Comparison of ENCODE assay signal across 12 cellular contexts in genomic region chr14:100679707-100680438, GRCh38. TPM values are rescaled to one million over a fixed set of nuclear protein-coding genes. Genes with fewer than 3 reads are reported as not detected.
A peak's percentile ranks its signal among the peaks of the same experiment; 100 is the strongest.
DNase-seq lines count a peak whose midpoint lies in the region; ATAC-seq and TF ChIP-seq lines count a peak whose summit lies in the region.
"Had no signal": no experiment of that assay in that cellular context is flagged by ENCODE, and none has a peak within 500 bp of the region (broad histone marks: within the 10 kb centered on the region; RNA-seq: fewer than 3 reads in every experiment).

No MANE protein-coding gene starts in this region.

- TF ChIP-seq POLR2A in ovary (IDR thresholded peaks at IDR 0.05), result peak; percentile 25

- H3K36me3 ChIP-seq in SJSA1 (no peaks in the 10 kb centered on the region), cardiac muscle cell (no peaks in the 10 kb centered on the region), ovary (no peaks in the 10 kb centered on the region)

- ATAC-seq in foreskin keratinocyte, result no peak

- TF ChIP-seq CTCF in AG10803 (conservative IDR thresholded peaks at IDR 0.05; ENCODE audit: low read length) (peak; percentile 52), cardiac muscle cell (IDR thresholded peaks at IDR 0.05; ENCODE audit: low read depth, low read length) (peak; percentile 27), ovary (IDR thresholded peaks at IDR 0.05) (peak in 2 of 3 donors; percentile 70 to 77), foreskin keratinocyte (conservative IDR thresholded peaks at IDR 0.05) (no peak)

- H3K4me3 ChIP-seq in AG10803 (ENCODE audit: low read length) (no peak overlapping the region), SJSA1 (no peak overlapping the region), cardiac muscle cell (no peak overlapping the region), ovary (no peak overlapping the region)

- 27 to 37% (median 35%) methylated on average over 16 of the region's 16 CpGs for WGBS in ovary, 3 donors

- peaks cover 41% of the 10 kb centered on the region for H3K4me1 ChIP-seq in SJSA1 (replicated peaks)
- peaks cover 19% of the 10 kb centered on the region for H3K4me1 ChIP-seq in cardiac muscle cell (ENCODE audit: low read depth)
- peaks cover 32% of the 10 kb centered on the region for H3K4me1 ChIP-seq in ovary (ENCODE audit: insufficient read depth)
- peaks cover 7% of the 10 kb centered on the region for H3K4me1 ChIP-seq in foreskin keratinocyte

- H3K27me3 ChIP-seq in SJSA1 (replicated peaks), result no peaks in the 10 kb centered on the region
- H3K27me3 ChIP-seq in cardiac muscle cell, result no peaks in the 10 kb centered on the region
- no peaks in the 10 kb centered on the region for H3K27me3 ChIP-seq in ovary
- H3K27me3 ChIP-seq in foreskin keratinocyte, result peaks cover 7% of the 10 kb centered on the region

- DNase-seq in AG10803 (ENCODE audit: low read depth), result peak; percentile 85
- peak; percentile 85 to 89 for DNase-seq in SJSA1 (ENCODE audit: low read depth in 1 of 2, low spot score in 2 of 2)
- peak; percentile 60 to 82 for DNase-seq in cardiac muscle cell (ENCODE audit: low read depth in 1 of 2, low spot score in 1 of 2)
- DNase-seq in ovary, result peak; percentile 85 to 94 (median 89)
- no peak for DNase-seq in occipital lobe (lab: John Stamatoyannopoulos, UW)
- DNase-seq in germinal center (ENCODE audit: low spot score), result no peak
- DNase-seq in D341Med (ENCODE audit: low spot score), result no peak
- DNase-seq in foreskin keratinocyte, result no peak
- DNase-seq: activated CD8-positive, alpha-beta memory T cell treated with anti-CD3 and anti-CD28 coated beads, Interleukin-2, amount 50 U/mL, for 48 hours; CD4-positive, alpha-beta memory T cell; effector CD4-positive, alpha-beta T cell; mesendoderm had no signal

- H3K9me3 ChIP-seq in SJSA1 (replicated peaks) (no peaks in the 10 kb centered on the region), cardiac muscle cell (ENCODE audit: low read depth) (no peaks in the 10 kb centered on the region), ovary (no peaks in the 10 kb centered on the region)

- peak overlapping the region; percentile 85 for H3K27ac ChIP-seq in SJSA1
- peak overlapping the region; percentile 65 for H3K27ac ChIP-seq in cardiac muscle cell
- H3K27ac ChIP-seq in ovary, result peak overlapping the region; percentile 75 to 92
- no peak overlapping the region for H3K27ac ChIP-seq in foreskin keratinocyte

- no peak for TF ChIP-seq EP300 in ovary (IDR thresholded peaks at IDR 0.05)

- intact Hi-C loops in ovary (cut with DNase I), result loop anchor here in 2 of 4 donors (2.0 to 5.0 kb wide), 2 partner anchors 29 to 147 kb away; partner anchors contain the start of gene MEG3 (in 1 of the 2)

RNA-seq across cellular contexts. Expression of gene DLK1, which starts 46.8 kb away (rescaled TPM):
- not detected in 2 replicates for total RNA-seq in SJSA1 (2014; rRNA removed; shearing (Covaris generic))
- total RNA-seq in cardiac muscle cell (24.0 and 28.8 TPM in 2 replicates), ovary (1,000 to 10,000 TPM in 2 of 7 donors, 100 to 1,000 TPM in 4, 10 to 100 TPM in 1; 67.0 to 1,875 (median 133) TPM), occipital lobe (0.31 TPM), foreskin keratinocyte (not detected in 2 replicates)
- polyA plus RNA-seq in cardiac muscle cell (30.4 and 64.1 TPM in 2 replicates), ovary (100 to 1,000 TPM in 1 of 2 donors, 10 to 100 TPM in 1; 34.2 to 101 TPM), foreskin keratinocyte (not detected in 2 replicates)
- total RNA-seq: CD4-positive, alpha-beta memory T cell had no signal
- polyA plus RNA-seq: CD4-positive, alpha-beta memory T cell had no signal

Comparison
In these comparisons a context has a peak if more than half of its experiments do, and no peak if none do; other contexts are left out.
1. DNase-seq: peak in AG10803 (single experiment), SJSA1 (2 of 2), cardiac muscle cell (2 of 2) and ovary (5 of 5); none in occipital lobe (single experiment), germinal center (single experiment), D341Med (single experiment) and foreskin keratinocyte (0 of 2).
2. RNA of gene DLK1, which starts 46.8 kb away (total RNA-seq): 67.0 to 1,875 TPM in ovary and 24.0 to 28.8 TPM in cardiac muscle cell; 0.31 TPM in occipital lobe (single experiment), not detected in SJSA1 and not detected in foreskin keratinocyte; every median in the first group is over 10 times any median in the second.